In genomic region chr2:70789304-70790078, GRCh38 we compare ENCODE assay signal across 1 cellular context.
A peak's percentile ranks its signal among the peaks of the same experiment; 100 is the strongest.
TF ChIP-seq lines count a peak whose summit lies in the region.

No MANE protein-coding gene starts in this region.

TF ChIP-seq in GM12878, 131 proteins besides CTCF, POLR2A, EP300 and RAD21:
- TF ChIP-seq MEF2B (IDR thresholded peaks at IDR 0.05; ENCODE audit: partially characterized antibody, poor library complexity, severe bottlenecking), result no peak
- TF ChIP-seq POU2F2 (IDR thresholded peaks at IDR 0.05; ENCODE audit: borderline replicate concordance, low read depth, low read length), result no peak
- TF ChIP-seq MLLT1 (IDR thresholded peaks at IDR 0.05), result no peak
- no peak for TF ChIP-seq SIX5 (IDR thresholded peaks at IDR 0.05; ENCODE audit: low read depth, low read length, severe bottlenecking)
- peak; percentile 49 for TF ChIP-seq SMC3 (IDR thresholded peaks at IDR 0.05; ENCODE audit: borderline replicate concordance, low read length)
- TF ChIP-seq ASH2L (IDR thresholded peaks at IDR 0.05; ENCODE audit: borderline replicate concordance, low read depth), result no peak
TF ChIP-seq in GM12878: peak in this region for 1.
